8 cellular contexts compared by ENCODE assay signal in genomic region chrX:57120619-57121161, GRCh38. TPM values are rescaled to one million over a fixed set of nuclear protein-coding genes. Genes with fewer than 3 reads are reported as not detected.
DNase-seq lines count a peak whose midpoint lies in the region; ATAC-seq, FAIRE-seq and TF ChIP-seq lines count a peak whose summit lies in the region.
"Not testable (repeated sequence)": the region's sequence is repeated elsewhere in the genome, so short reads cannot be mapped to it uniquely, and the experiment has no call there.

No MANE protein-coding gene starts in this region.

- not testable (repeated sequence) for H3K27me3 Mint-ChIP-seq in activated naive CD4-positive, alpha-beta T cell treated with anti-CD3 and anti-CD28 coated beads, Interleukin-2, amount 50 U/mL, for 24 hours; naive B cell

- H3F3A ChIP-seq in smooth muscle cell (ENCODE audit: low read depth): not testable (repeated sequence)

- H3K27me3 ChIP-seq in AG04450 (ENCODE audit: control insufficient read depth, insufficient read depth, low read length); H7 (ENCODE audit: control insufficient read depth, insufficient read depth, low read length); Peyer's patch; H1 (replicated peaks in 1 of 4; ENCODE audit: control insufficient read depth in 3 of 4, extremely low read depth in 1 of 4, insufficient read depth in 3 of 4, low read length in 3 of 4); iPS-15b (ENCODE audit: control insufficient read depth, insufficient read depth, low read length); smooth muscle cell (ENCODE audit: low read depth): not testable (repeated sequence)

- not testable (repeated sequence) for H3K27ac ChIP-seq in AG04450 (ENCODE audit: low read depth, low read length); H1 (ENCODE audit: low read depth, low read length)
- peak overlapping the region; percentile 61 to 74 (median 66) for H3K27ac ChIP-seq in Peyer's patch
- peak overlapping the region; percentile 53 for H3K27ac ChIP-seq in smooth muscle cell (ENCODE audit: low read depth)

- H2BK20ac ChIP-seq in H1 (ENCODE audit: low read length): not testable (repeated sequence)

- not testable (repeated sequence) for H2AK5ac ChIP-seq in H1 (ENCODE audit: low read depth, low read length)

- not testable (repeated sequence) for H4K20me1 ChIP-seq in H1 (replicated peaks in 1 of 2; ENCODE audit: control insufficient read depth in 1 of 2, insufficient read depth in 2 of 2, low read length in 2 of 2); smooth muscle cell (ENCODE audit: low read depth)

- not testable (repeated sequence) for H3K14ac ChIP-seq in H1 (ENCODE audit: insufficient read length)

- not testable (repeated sequence) for H3K79me2 ChIP-seq in H1 (ENCODE audit: control insufficient read depth in 1 of 2, insufficient read depth in 2 of 2, low read length in 2 of 2); smooth muscle cell (ENCODE audit: low read depth)

- H3K4me3 Mint-ChIP-seq in activated naive CD4-positive, alpha-beta T cell treated with anti-CD3 and anti-CD28 coated beads, Interleukin-2, amount 50 U/mL, for 24 hours: peak overlapping the region; percentile 92
- H3K4me3 Mint-ChIP-seq in naive B cell: peak overlapping the region; percentile 91 to 98 (median 94)

- TF ChIP-seq RAD21 in H1 (IDR thresholded peaks at IDR 0.05 in 1 of 2, conservative IDR thresholded peaks at IDR 0.05 in 1 of 2; ENCODE audit: low read depth in 2 of 2, low read length in 2 of 2): not testable (repeated sequence)

- not testable (repeated sequence) for H2BK12ac ChIP-seq in H1 (ENCODE audit: low read depth, low read length)

- H3K27ac Mint-ChIP-seq in activated naive CD4-positive, alpha-beta T cell treated with anti-CD3 and anti-CD28 coated beads, Interleukin-2, amount 50 U/mL, for 24 hours: peak overlapping the region; percentile 80
- H3K27ac Mint-ChIP-seq in naive B cell: peak overlapping the region in 4 of 6 donors; percentile 88 to 94 (median 92)

- not testable (repeated sequence) for H3K23me2 ChIP-seq in H1 (ENCODE audit: low read depth, low read length)

- POLR2A ChIA-PET in AG04450 (lab: Yijun Ruan, JAX): interaction anchor here (0.5 kb wide), 1 partner anchor 126 kb away, joined by 3 read pairs; the partner anchor contains the start of gene SPIN3
- POLR2A ChIA-PET in H1 (lab: Charles Lee; ENCODE audit: partially characterized antibody): interaction anchor here (1.5 kb wide), 1 partner anchor 13 kb away, joined by 4 read pairs; no protein-coding TSS in a partner anchor

- H2BK15ac ChIP-seq in H1 (ENCODE audit: low read length): not testable (repeated sequence)

- not testable (repeated sequence) for H3K4me1 ChIP-seq in Peyer's patch; H1 (replicated peaks in 1 of 4; ENCODE audit: control insufficient read depth in 3 of 4, insufficient read depth in 4 of 4, low read length in 3 of 4); iPS-15b (ENCODE audit: control insufficient read depth, insufficient read depth, low read length); smooth muscle cell (ENCODE audit: low read depth)

- H3K23ac ChIP-seq in H1 (ENCODE audit: insufficient read length): not testable (repeated sequence)

- H3K4me1 Mint-ChIP-seq in activated naive CD4-positive, alpha-beta T cell treated with anti-CD3 and anti-CD28 coated beads, Interleukin-2, amount 50 U/mL, for 24 hours: not testable (repeated sequence)
- peaks cover 0 to 23% (median 20%) of the 10 kb centered on the region in 3 donors for H3K4me1 Mint-ChIP-seq in naive B cell

- not testable (repeated sequence) for TF ChIP-seq POLR2A in Peyer's patch (IDR thresholded peaks at IDR 0.05); H1 (IDR thresholded peaks at IDR 0.05; ENCODE audit: control extremely low read depth in 1 of 2, low read depth in 2 of 2, low read length in 2 of 2)

- 20% methylated on average over 1 of the region's 12 CpGs; no CpG with 5 or more reads in 1 of the 2 experiments for WGBS in H1 (ENCODE audit: extremely low coverage in 1 of 2, insufficient coverage in 1 of 2, insufficient read length in 1 of 2, insufficient replicate concordance in 2 of 2, low coverage in 1 of 2, low lambda C conversion rate in 2 of 2, missing lambda C conversion rate in 1 of 2), 2 experiments
- 46% methylated on average over 9 of the region's 12 CpGs for WGBS in smooth muscle cell (ENCODE audit: low lambda C conversion rate)

- not testable (repeated sequence) for H3K36me3 Mint-ChIP-seq in activated naive CD4-positive, alpha-beta T cell treated with anti-CD3 and anti-CD28 coated beads, Interleukin-2, amount 50 U/mL, for 24 hours; naive B cell

- not testable (repeated sequence) for H3K9me3 Mint-ChIP-seq in activated naive CD4-positive, alpha-beta T cell treated with anti-CD3 and anti-CD28 coated beads, Interleukin-2, amount 50 U/mL, for 24 hours; naive B cell

- not testable (repeated sequence) for H2BK120ac ChIP-seq in H1 (replicated peaks; ENCODE audit: low read depth, low read length)

- H3K79me1 ChIP-seq in H1 (ENCODE audit: low read depth, low read length): not testable (repeated sequence)

- CTCF ChIA-PET in AG04450 (lab: Charles Lee): not testable (repeated sequence)
- CTCF ChIA-PET in H1 (lab: Charles Lee; ENCODE audit: partially characterized antibody): interaction anchor here (0.6 kb wide), 1 partner anchor 817 kb away, joined by 3 read pairs; no protein-coding TSS in a partner anchor

- not testable (repeated sequence) for H3K4ac ChIP-seq in H1 (replicated peaks; ENCODE audit: insufficient read length, low read depth, low read length)

- peak overlapping the region; percentile 48; the same call in 1 of the 2 replicates for H3K18ac ChIP-seq in H1 (ENCODE audit: extremely low read depth, low read length)

- not testable (repeated sequence) for H3K36me3 ChIP-seq in H7 (replicated peaks; ENCODE audit: control insufficient read depth, insufficient read depth, low read length); Peyer's patch; H1 (ENCODE audit: control insufficient read depth in 2 of 4, insufficient read depth in 4 of 4, low read length in 3 of 4); iPS-15b (ENCODE audit: control insufficient read depth, insufficient read depth, low read length); smooth muscle cell (ENCODE audit: low read depth)

- H3K9ac ChIP-seq in H1 (replicated peaks in 1 of 4; ENCODE audit: extremely low read depth in 1 of 4, low read depth in 3 of 4, low read length in 3 of 4): peak overlapping the region in 1 of 4 experiments; percentile 74; a peak in 3 of 7 replicates
- H3K9ac ChIP-seq in iPS-15b (ENCODE audit: low read depth, low read length); smooth muscle cell (ENCODE audit: low read depth): not testable (repeated sequence)

- TF ChIP-seq EP300 in H1 (IDR thresholded peaks at IDR 0.05; ENCODE audit: borderline replicate concordance in 1 of 2, low read depth in 2 of 2, low read length in 2 of 2): not testable (repeated sequence)

- not testable (repeated sequence) for H3K56ac ChIP-seq in H1 (replicated peaks; ENCODE audit: insufficient read length, low read depth, low read length)

- not testable (repeated sequence) for DNase-seq in AG04450 (ENCODE audit: low read depth, low spot score); Peyer's patch; naive B cell; smooth muscle cell (lab: John Stamatoyannopoulos, UW; ENCODE audit: unreplicated experiment)
- DNase-seq in H7 (peak; percentile 20), H1 (ENCODE audit: low read depth in 1 of 2, low spot score in 2 of 2) (peak in 1 of 2 experiments; percentile 39)

- H3K4me3 ChIP-seq in AG04450 (ENCODE audit: low read depth, low read length) (peak overlapping the region; percentile 75), H7 (ENCODE audit: insufficient read depth, low read depth, low read length) (peak overlapping the region; percentile 59), Peyer's patch (peak overlapping the region; percentile 42 to 69 (median 52)), H1 (ENCODE audit: extremely low read depth in 1 of 4, insufficient read depth in 2 of 4, low read depth in 3 of 4, low read length in 4 of 4) (peak overlapping the region; percentile 54 to 71 (median 56)), iPS-15b (ENCODE audit: low read depth, low read length) (peak overlapping the region; percentile 68), smooth muscle cell (peak overlapping the region; percentile 73)

- not testable (repeated sequence) for H2BK5ac ChIP-seq in H1 (ENCODE audit: low read depth, low read length)

- H2AFZ ChIP-seq in H1 (ENCODE audit: low read length); smooth muscle cell (ENCODE audit: low read depth): not testable (repeated sequence)

- peak overlapping the region; percentile 57 to 71 for H3K4me2 ChIP-seq in H1 (ENCODE audit: insufficient read depth in 1 of 2, low read depth in 2 of 2, low read length in 2 of 2)
- peak overlapping the region; percentile 80 for H3K4me2 ChIP-seq in smooth muscle cell

- H4K8ac ChIP-seq in H1 (ENCODE audit: extremely low read depth, insufficient read depth, low read length): not testable (repeated sequence)

- ATAC-seq in naive B cell (ENCODE audit: low read depth in 2 of 2): not testable (repeated sequence)

- TF ChIP-seq CTCF in AG04450 (IDR thresholded peaks at IDR 0.05; ENCODE audit: low read depth, low read length); Peyer's patch (IDR thresholded peaks at IDR 0.05); H1 (IDR thresholded peaks at IDR 0.05; ENCODE audit: control extremely low read depth in 1 of 3, insufficient read depth in 1 of 3, low read depth in 1 of 3, low read length in 3 of 3); smooth muscle cell (IDR thresholded peaks at IDR 0.05; ENCODE audit: borderline replicate concordance, insufficient read depth, poor library complexity, severe bottlenecking): not testable (repeated sequence)

- not testable (repeated sequence) for H3K9me3 ChIP-seq in AG04450 (ENCODE audit: control insufficient read depth, insufficient read depth, low read length); Peyer's patch; H1 (ENCODE audit: insufficient read depth in 2 of 2, low read depth in 1 of 2, low read length in 1 of 2); iPS-15b (ENCODE audit: control insufficient read depth, insufficient read depth, low read length); smooth muscle cell (replicated peaks; ENCODE audit: low read depth)

- not testable (repeated sequence) for H4K5ac ChIP-seq in H1 (ENCODE audit: insufficient read length, low read depth, low read length)

- H4K91ac ChIP-seq in H1 (replicated peaks; ENCODE audit: insufficient read length, low read length): not testable (repeated sequence)

- FAIRE-seq in H1 (lab: Jason Lieb, UNC): not testable (repeated sequence)

RNA-seq across cellular contexts. Expression of gene SPIN2B, which starts 0.7 kb away (rescaled TPM):
- polyA plus RNA-seq in AG04450 (2011; rRNA removed) (9.7 and 11.0 TPM in 2 replicates), H1 (2011; rRNA removed) (5.4 and 7.4 TPM in 2 replicates), naive B cell (ENCODE audit: low read depth in 6 of 6) (10 to 100 TPM in 5 of 6 donors, 1 to 10 TPM in 1; 9.8 to 14.4 (median 13.2) TPM), smooth muscle cell (4.3 and 7.6 TPM in 2 replicates)
- 5.1 and 7.9 TPM in 2 replicates for polyA minus RNA-seq in AG04450 (2011; rRNA and poly(A)+ RNA removed)
- total RNA-seq in H7 (2014; rRNA removed; shearing (Covaris generic)): 7.7 and 10.4 TPM in 2 replicates
- total RNA-seq in Peyer's patch (10 to 100 TPM in 2 of 4 donors, 1 to 10 TPM in 1, not detected in 1; 7.2 to 11.5 (median 10.1) TPM), smooth muscle cell (2.8 and 3.6 TPM in 2 replicates)
- total RNA-seq in H1 (2021; fragmentation: NEBNext Ultra II Directional; extraction: Animal tissue kit (Norgen Biotek cat#: 25700)): 12.2 and 12.8 TPM in 2 replicates
- polyA plus RNA-seq in H1 (2011; cell fraction: cytosol; rRNA removed): 10.6 TPM
- polyA plus RNA-seq in H1 (2011; cell fraction: nucleus; rRNA removed): 19.1 TPM
- polyA plus RNA-seq in H1 (2012, experiment 1 of 2): 8.9 to 13.1 TPM (median 11.8 TPM) in 4 replicates
- polyA plus RNA-seq in H1 (2012, experiment 2 of 2): 5.6 TPM
- 8.2 TPM for polyA plus RNA-seq in H1 (2013, experiment 1 of 2)
- polyA plus RNA-seq in H1 (2013, experiment 2 of 2): 7.9 TPM
- 6.8 and 7.3 TPM in 2 replicates for polyA minus RNA-seq in H1 (2011; rRNA and poly(A)+ RNA removed)
- polyA minus RNA-seq in H1 (2011; cell fraction: cytosol; rRNA and poly(A)+ RNA removed): 12.8 TPM
- 20.4 TPM for polyA minus RNA-seq in H1 (2011; cell fraction: nucleus; rRNA and poly(A)+ RNA removed)

RNA-seq across cellular contexts. Expression of gene SPIN2A, which starts 16.5 kb away (rescaled TPM):
- polyA plus RNA-seq in AG04450 (2011; rRNA removed) (1.0 and 1.3 TPM in 2 replicates), H1 (2011; rRNA removed) (2.5 and 3.2 TPM in 2 replicates), naive B cell (ENCODE audit: low read depth in 6 of 6) (under 1 TPM in 1 of 6 donors, not detected in 5; 0.15 TPM), smooth muscle cell (2.2 and 2.6 TPM in 2 replicates)
- polyA minus RNA-seq in AG04450 (2011; rRNA and poly(A)+ RNA removed): 1.0 and 1.6 TPM in 2 replicates
- 1.4 and 2.0 TPM in 2 replicates for total RNA-seq in H7 (2014; rRNA removed; shearing (Covaris generic))
- total RNA-seq in Peyer's patch (1 to 10 TPM in 1 of 4 donors, under 1 TPM in 3; 0.53 to 4.1 (median 0.78) TPM), smooth muscle cell (0.22 and 0.54 TPM in 2 replicates)
- total RNA-seq in H1 (2021; fragmentation: NEBNext Ultra II Directional; extraction: Animal tissue kit (Norgen Biotek cat#: 25700)): 4.2 and 4.5 TPM in 2 replicates
- 3.6 TPM for polyA plus RNA-seq in H1 (2011; cell fraction: cytosol; rRNA removed)
- polyA plus RNA-seq in H1 (2011; cell fraction: nucleus; rRNA removed): 4.9 TPM
- polyA plus RNA-seq in H1 (2012, experiment 1 of 2): 4.3 to 6.3 TPM (median 4.6 TPM) in 4 replicates
- 1.2 TPM for polyA plus RNA-seq in H1 (2012, experiment 2 of 2)
- 4.1 TPM for polyA plus RNA-seq in H1 (2013, experiment 1 of 2)
- 3.8 TPM for polyA plus RNA-seq in H1 (2013, experiment 2 of 2)
- 2.5 and 3.4 TPM in 2 replicates for polyA minus RNA-seq in H1 (2011; rRNA and poly(A)+ RNA removed)
- 2.9 TPM for polyA minus RNA-seq in H1 (2011; cell fraction: cytosol; rRNA and poly(A)+ RNA removed)
- 4.9 TPM for polyA minus RNA-seq in H1 (2011; cell fraction: nucleus; rRNA and poly(A)+ RNA removed)
